20 cellular contexts compared by ENCODE assay signal in the genomic region with DNA sequence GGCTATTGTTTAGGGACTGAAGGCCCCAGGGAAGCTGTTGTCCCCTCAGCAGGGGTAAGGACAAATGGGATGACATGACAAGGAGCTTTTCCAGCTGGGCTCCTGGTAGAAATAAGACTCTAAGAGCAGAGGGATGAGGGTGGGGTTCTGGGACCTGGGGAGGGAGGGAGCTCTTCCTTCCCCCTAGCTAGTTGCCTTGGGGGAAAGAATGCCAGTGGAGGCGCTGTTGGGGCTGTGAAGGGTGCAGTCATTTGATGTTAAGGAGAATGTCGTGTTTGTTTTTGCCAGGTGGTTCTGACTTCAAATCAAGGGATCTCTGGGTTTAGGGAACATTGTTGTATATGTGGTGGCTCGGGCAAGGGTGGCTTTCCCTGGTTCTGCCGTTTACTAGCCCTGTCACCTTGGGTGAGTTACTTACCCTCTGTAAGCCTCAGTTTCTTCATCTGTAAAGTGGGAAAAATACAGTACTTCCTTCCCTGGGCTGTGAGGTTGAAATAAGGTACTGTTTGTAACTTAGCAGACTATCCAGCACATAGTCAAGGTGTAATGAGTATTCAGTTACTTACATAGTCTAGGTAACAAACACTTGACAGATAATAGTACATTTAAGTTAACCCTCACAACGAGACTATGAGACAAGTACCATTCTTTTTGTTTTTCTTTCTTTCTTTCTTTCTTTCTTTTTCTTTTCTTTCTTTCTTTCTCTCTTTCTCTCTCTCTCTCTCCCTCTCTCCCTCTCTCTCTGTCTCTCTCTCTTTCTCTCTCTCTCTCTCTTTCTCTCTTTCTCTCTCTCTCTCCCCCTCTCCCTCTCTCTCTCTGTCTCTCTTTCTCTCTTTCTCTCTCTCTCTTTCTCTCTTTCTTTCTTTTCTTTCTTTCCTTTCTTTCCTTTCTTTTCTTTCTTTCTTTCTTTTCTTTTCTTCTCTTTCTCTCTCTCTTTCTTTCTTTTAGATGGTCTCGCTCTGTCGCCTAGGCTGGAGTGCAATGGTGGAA. TPM values are rescaled to one million over a fixed set of nuclear protein-coding genes. Genes with fewer than 3 reads are reported as not detected.
DNase-seq lines count a peak whose midpoint lies in the region; ATAC-seq, FAIRE-seq and TF ChIP-seq lines count a peak whose summit lies in the region.
"Had no signal": no experiment of that assay in that cellular context is flagged by ENCODE, and none has a peak within 500 bp of the region (broad histone marks: within the 10 kb centered on the region; RNA-seq: fewer than 3 reads in every experiment).

No MANE protein-coding gene starts in this region.

- intact Hi-C loops in Calu3 (cut with micrococcal nuclease; ENCODE audit: unreplicated experiment), result no loop called here
- intact Hi-C loops in K562 (cut with micrococcal nuclease), result no loop called here
- intact Hi-C loops in left lung (cut with DNase I), result no loop called here

- no peaks in the 10 kb centered on the region; the same call in 1 of the 2 replicates for H3K9me3 ChIP-seq in HEK293 (ENCODE audit: control insufficient read depth, insufficient read depth, low read depth, low read length)
- no peaks in the 10 kb centered on the region for H3K9me3 ChIP-seq in K562 (replicated peaks; ENCODE audit: control insufficient read depth, insufficient read depth, low read depth, low read length)
- no peaks in the 10 kb centered on the region for H3K9me3 ChIP-seq in left lung
- no peaks in the 10 kb centered on the region for H3K9me3 ChIP-seq in trophoblast cell (ENCODE audit: insufficient read depth, low read depth, low read length)
- H3K9me3 ChIP-seq: BLaER1 had no signal

- H2BK12ac ChIP-seq in trophoblast cell (ENCODE audit: low read length), result no peak overlapping the region

- H3K27ac Mint-ChIP-seq in Calu3 (ENCODE audit: unreplicated experiment), result peak overlapping the region; percentile 1
- H3K27ac Mint-ChIP-seq in naive thymus-derived CD8-positive, alpha-beta T cell, result peak overlapping the region in 1 of 10 donors; percentile 24
- H3K27ac Mint-ChIP-seq: activated CD4-positive, alpha-beta T cell treated with anti-CD3 and anti-CD28 coated beads for 36 hours; activated naive CD8-positive, alpha-beta T cell treated with anti-CD3 and anti-CD28 coated beads, Interleukin-2, amount 50 U/mL, for 24 hours had no signal

- no peaks in the 10 kb centered on the region for H3K4me1 ChIP-seq in HEK293 (ENCODE audit: control insufficient read depth, insufficient read depth, low read length)
- H3K4me1 ChIP-seq in K562 (replicated peaks in 1 of 2; ENCODE audit: control insufficient read depth in 2 of 2, insufficient read depth in 2 of 2, low read length in 2 of 2), result no peaks in the 10 kb centered on the region
- H3K4me1 ChIP-seq in left lung, result no peaks in the 10 kb centered on the region
- H3K4me1 ChIP-seq in trophoblast cell (ENCODE audit: control insufficient read depth in 1 of 2, insufficient read depth in 2 of 2, low read length in 2 of 2), result peaks cover 2 to 10% of the 10 kb centered on the region in 2 experiments
- H3K4me1 ChIP-seq: BLaER1 had no signal

- no peak overlapping the region for H3K18ac ChIP-seq in trophoblast cell (ENCODE audit: low read length)

- TF ChIP-seq EP300 in K562 (IDR thresholded peaks at IDR 0.05; ENCODE audit: low read length), result no peak

- H2BK120ac ChIP-seq in trophoblast cell (ENCODE audit: insufficient read depth, low read length, poor library complexity), result no peak overlapping the region

- H3K36me3 ChIP-seq in HEK293 (ENCODE audit: control insufficient read depth in 2 of 2, insufficient read depth in 1 of 2, low read length in 2 of 2) (no peaks in the 10 kb centered on the region), K562 (ENCODE audit: control insufficient read depth, insufficient read depth, low read length) (no peaks in the 10 kb centered on the region), left lung (no peaks in the 10 kb centered on the region), trophoblast cell (ENCODE audit: control insufficient read depth in 1 of 2, insufficient read depth in 2 of 2, low read length in 2 of 2) (no peaks in the 10 kb centered on the region)
- H3K36me3 ChIP-seq: BLaER1 had no signal

- no peak overlapping the region for H2BK5ac ChIP-seq in trophoblast cell (ENCODE audit: low read depth, low read length, poor library complexity)

- 0 out of 2 replicates have a peak, but pooled peaks cover 4% of the 10 kb centered on the region for H4K20me1 ChIP-seq in K562 (replicated peaks; ENCODE audit: control insufficient read depth, insufficient read depth, low read length)
- H4K20me1 ChIP-seq: BLaER1 had no signal

- H3K27me3 ChIP-seq in K562 (ENCODE audit: control insufficient read depth in 2 of 2, insufficient read depth in 2 of 2, low read length in 2 of 2), result peaks cover 2 to 6% of the 10 kb centered on the region in 2 experiments; a peak in 3 of 5 replicates
- H3K27me3 ChIP-seq in left lung, result no peaks in the 10 kb centered on the region
- H3K27me3 ChIP-seq in trophoblast cell (ENCODE audit: insufficient read depth, low read length), result no peaks in the 10 kb centered on the region
- H3K27me3 ChIP-seq: BLaER1, hepatocyte had no signal

- no peaks in the 10 kb centered on the region for H3K79me1 ChIP-seq in trophoblast cell (ENCODE audit: low read length)

- no peaks in the 10 kb centered on the region for H3K9me3 Mint-ChIP-seq in Calu3 (ENCODE audit: low read depth, unreplicated experiment)
- peaks cover 0 to 7% (median 0%) of the 10 kb centered on the region in 9 donors for H3K9me3 Mint-ChIP-seq in naive thymus-derived CD8-positive, alpha-beta T cell
- H3K9me3 Mint-ChIP-seq: activated naive CD8-positive, alpha-beta T cell treated with anti-CD3 and anti-CD28 coated beads, Interleukin-2, amount 50 U/mL, for 24 hours; central memory CD8-positive, alpha-beta T cell; neural crest cell had no signal

- no peak for DNase-seq in Calu3
- peak in 2 of 4 experiments; percentile 8 to 28 for DNase-seq in K562 (ENCODE audit: extremely low read depth in 1 of 4, low spot score in 3 of 4)
- DNase-seq in left lung, result no peak
- DNase-seq in Kasumi-1 (lab: John Stamatoyannopoulos, UW), result no peak
- DNase-seq in SHP77 treated with DMSO at 0.1 percent for 48 hours (lab: John Stamatoyannopoulos, UW), result no peak
- DNase-seq in naive thymus-derived CD8-positive, alpha-beta T cell, result no peak
- no peak for DNase-seq in trophoblast cell
- DNase-seq: activated CD4-positive, alpha-beta T cell treated with anti-CD3 and anti-CD28 coated beads for 36 hours; activated naive CD8-positive, alpha-beta T cell treated with anti-CD3 and anti-CD28 coated beads, Interleukin-2, amount 50 U/mL, for 24 hours; DMS53; effector CD8-positive, alpha-beta T cell; KBM-7; NCI-H2081 treated with DMSO at 0.1 percent for 48 hours; NCI-H524 treated with DMSO at 0.1 percent for 48 hours had no signal

- no peak overlapping the region for H4K91ac ChIP-seq in trophoblast cell (ENCODE audit: low read depth, low read length)

- no peak overlapping the region for H3K9ac ChIP-seq in K562 (ENCODE audit: insufficient read depth in 1 of 2, low read depth in 2 of 2, low read length in 2 of 2)
- H3K9ac ChIP-seq in trophoblast cell (ENCODE audit: low read length), result no peak overlapping the region
- H3K9ac ChIP-seq: BLaER1 had no signal

- no peak overlapping the region for H3K4me3 Mint-ChIP-seq in Calu3 (ENCODE audit: low read depth, unreplicated experiment)
- H3K4me3 Mint-ChIP-seq in naive thymus-derived CD8-positive, alpha-beta T cell, result no peak overlapping the region
- H3K4me3 Mint-ChIP-seq: activated CD4-positive, alpha-beta T cell treated with anti-CD3 and anti-CD28 coated beads for 36 hours; activated naive CD8-positive, alpha-beta T cell treated with anti-CD3 and anti-CD28 coated beads, Interleukin-2, amount 50 U/mL, for 24 hours; central memory CD8-positive, alpha-beta T cell; neural crest cell had no signal

- H3K4me2 ChIP-seq in K562 (ENCODE audit: insufficient read depth, low read length) (no peak overlapping the region), trophoblast cell (ENCODE audit: low read length) (no peak overlapping the region)
- H3K4me2 ChIP-seq: BLaER1, hepatocyte had no signal

- H3K4me3 ChIP-seq in HEK293 (ENCODE audit: low read depth, low read length), result no peak overlapping the region
- H3K4me3 ChIP-seq in K562, result no peak overlapping the region
- H3K4me3 ChIP-seq in left lung, result no peak overlapping the region
- no peak overlapping the region for H3K4me3 ChIP-seq in trophoblast cell (ENCODE audit: low read depth, low read length)
- H3K4me3 ChIP-seq: BLaER1, hepatocyte had no signal

- BruUV-seq in Calu3 (replicated peaks; lab: Mats Ljungman, UMichigan) (no TSS peak), K562 (replicated peaks; lab: Mats Ljungman, UMichigan) (no TSS peak)

- H3K27ac ChIP-seq in HEK293 (ENCODE audit: extremely low read depth, low read depth, low read length), result no peak overlapping the region
- H3K27ac ChIP-seq in K562 (ENCODE audit: extremely low read depth, low read depth, low read length), result no peak overlapping the region
- no peak overlapping the region for H3K27ac ChIP-seq in left lung
- no peak overlapping the region for H3K27ac ChIP-seq in trophoblast cell (ENCODE audit: low read depth, low read length)
- H3K27ac ChIP-seq: BLaER1, hepatocyte had no signal

- no peak for TF ChIP-seq CTCF in Calu3 (IDR thresholded peaks at IDR 0.05; ENCODE audit: unreplicated experiment)
- no peak for TF ChIP-seq CTCF in HEK293 (tag by site-specific recombination; IDR thresholded peaks at IDR 0.05)
- TF ChIP-seq CTCF in K562 (IDR thresholded peaks at IDR 0.05 in 2 of 3, conservative IDR thresholded peaks at IDR 0.05 in 1 of 3; ENCODE audit: insufficient read depth in 2 of 3, low read depth in 1 of 3, low read length in 3 of 3), result peak in 2 of 3 experiments; percentile 14 to 39; a peak in 2 of 6 replicates
- TF ChIP-seq CTCF in left lung (IDR thresholded peaks at IDR 0.05), result no peak

- peaks cover 21% of the 10 kb centered on the region for H3K36me3 Mint-ChIP-seq in Calu3 (ENCODE audit: insufficient read depth, unreplicated experiment)
- H3K36me3 Mint-ChIP-seq in naive thymus-derived CD8-positive, alpha-beta T cell, result no peaks in the 10 kb centered on the region

- no peak overlapping the region for H4K8ac ChIP-seq in trophoblast cell (ENCODE audit: low read depth, low read length)

- H3K27me3 Mint-ChIP-seq in Calu3 (ENCODE audit: unreplicated experiment), result no peaks in the 10 kb centered on the region
- peaks cover 6 to 33% (median 15%) of the 10 kb centered on the region in 5 donors for H3K27me3 Mint-ChIP-seq in naive thymus-derived CD8-positive, alpha-beta T cell

- in situ Hi-C loops in K562 (cut with MboI), result no loop called here

- no peak overlapping the region for H3K23ac ChIP-seq in trophoblast cell (ENCODE audit: low read length)

- no peak overlapping the region for H2AK5ac ChIP-seq in trophoblast cell (ENCODE audit: low read length)

- H4K12ac ChIP-seq in trophoblast cell (ENCODE audit: low read depth, low read length), result no peak overlapping the region

- no peak for FAIRE-seq in K562 (lab: Jason Lieb, UNC)

- H3K79me2 ChIP-seq in K562 (ENCODE audit: control insufficient read depth, insufficient read depth, low read length) (no peaks in the 10 kb centered on the region), trophoblast cell (ENCODE audit: control insufficient read depth, insufficient read depth, low read length, poor library complexity) (no peaks in the 10 kb centered on the region)

- CTCF ChIA-PET in Calu3 (lab: Charles Lee), result interaction anchor here (0.5 to 1.5 kb wide), 5 partner anchors 8 to 1462 kb away, joined by 3 to 6 read pairs (median 3); no protein-coding TSS in a partner anchor
- CTCF ChIA-PET in HEK293 (lab: Yijun Ruan, JAX), result interaction anchor here (0.7 to 0.9 kb wide), 3 partner anchors 9 to 603 kb away, joined by 3 to 4 read pairs (median 3); no protein-coding TSS in a partner anchor
- CTCF ChIA-PET in K562 (lab: Yijun Ruan, JAX; ENCODE audit: low intra/inter-chr PET ratio), result no interaction called here

- POLR2A ChIA-PET in HEK293 (lab: Yijun Ruan, JAX) (no interaction called here), K562 (lab: Yijun Ruan, JAX) (interaction anchor here (0.6 kb wide), 1 partner anchor 31 kb away, joined by 3 read pairs; no protein-coding TSS in a partner anchor)
- POLR2A ChIA-PET in naive thymus-derived CD8-positive, alpha-beta T cell (lab: Charles Lee), result no interaction called here

- TF ChIP-seq RAD21 in K562 (CRISPR knock-in tag; conservative IDR thresholded peaks at IDR 0.05 in 1 of 2, IDR thresholded peaks at IDR 0.05 in 1 of 2), result no peak

- no peak overlapping the region for H3K4ac ChIP-seq in trophoblast cell (ENCODE audit: low read depth, low read length)

- no peaks in the 10 kb centered on the region for H3K9me1 ChIP-seq in K562 (ENCODE audit: control insufficient read depth, insufficient read depth, low read length)

- H3K4me1 Mint-ChIP-seq in Calu3 (ENCODE audit: low read depth, unreplicated experiment), result peaks cover 70% of the 10 kb centered on the region
- peaks cover 0 to 1% (median 0%) of the 10 kb centered on the region in 4 donors for H3K4me1 Mint-ChIP-seq in naive thymus-derived CD8-positive, alpha-beta T cell
- H3K4me1 Mint-ChIP-seq: activated CD4-positive, alpha-beta T cell treated with anti-CD3 and anti-CD28 coated beads for 36 hours; activated naive CD8-positive, alpha-beta T cell treated with anti-CD3 and anti-CD28 coated beads, Interleukin-2, amount 50 U/mL, for 24 hours; central memory CD8-positive, alpha-beta T cell had no signal

- ATAC-seq in K562 (peak; percentile 71), left lung (peak; percentile 21)
- no peak for ATAC-seq in naive thymus-derived CD8-positive, alpha-beta T cell
- ATAC-seq: activated CD4-positive, alpha-beta T cell treated with anti-CD3 and anti-CD28 coated beads for 36 hours; activated naive CD8-positive, alpha-beta T cell treated with anti-CD3 and anti-CD28 coated beads, Interleukin-2, amount 50 U/mL, for 24 hours; Panc1 had no signal

- 0% methylated on average over 6 of the region's 7 CpGs for WGBS in K562 (ENCODE audit: insufficient coverage, low coverage, missing lambda C conversion rate)
- no CpG with 5 or more reads among the region's 7 CpGs for WGBS in trophoblast cell (ENCODE audit: extremely low coverage, insufficient coverage, insufficient read length)

- no peak for TF ChIP-seq POLR2A in K562 (conservative IDR thresholded peaks at IDR 0.05)

- H2AFZ ChIP-seq in K562 (ENCODE audit: low read depth, low read length) (no peak overlapping the region), trophoblast cell (ENCODE audit: insufficient read depth, low read length, poor library complexity) (no peak overlapping the region)
- H2AFZ ChIP-seq: hepatocyte had no signal

- no peak overlapping the region for H3K14ac ChIP-seq in trophoblast cell (ENCODE audit: low read length)

RNA-seq across cellular contexts. Expression of a gene that starts 48.0 kb away (rescaled TPM):
- total RNA-seq in Calu3 (2022), result 190 TPM in 2 replicates
- total RNA-seq in K562 (2011; cell fraction: chromatin; rRNA removed; ENCODE audit: low replicate concordance), result 0.53 TPM in 1 of 2 replicates, not detected in the other
- total RNA-seq in K562 (2011; cell fraction: nucleolus; rRNA removed), result 0.13 and 1.0 TPM in 2 replicates
- total RNA-seq in K562 (2011; cell fraction: nucleoplasm; rRNA removed), result 0.22 TPM in 1 of 2 replicates, not detected in the other
- under 0.01 TPM in 1 of 2 replicates, not detected in the other for total RNA-seq in K562 (2014; rRNA removed)
- total RNA-seq in K562 (2014; rRNA removed; fragmentation: Illumina TruSeq; extraction: Trizol), result not detected in 2 replicates
- total RNA-seq in K562 (2015; rRNA removed; fragmentation: Illumina TruSeq; extraction: Trizol), result not detected in 2 replicates
- 0.42 and 0.60 TPM in 2 replicates for total RNA-seq in K562 (2021)
- polyA plus RNA-seq in K562 (2011; rRNA removed), result 0.09 and 0.54 TPM in 2 replicates
- 0.01 TPM in 1 of 2 replicates, not detected in the other for polyA plus RNA-seq in K562 (2011; cell fraction: cytosol; rRNA removed)
- polyA plus RNA-seq in K562 (2011; cell fraction: nucleus; rRNA removed), result 0.20 TPM in 1 of 2 replicates, not detected in the other
- not detected in 2 replicates for polyA plus RNA-seq in K562 (2012)
- polyA plus RNA-seq in K562 (2014; fragmentation: Illumina TruSeq; extraction: Trizol), result not detected in 2 replicates
- not detected for polyA plus RNA-seq in K562 (2014; fragmentation: Nextera tagmentation; extraction: Ambion mirVana)
- polyA plus RNA-seq in K562 (2014; rRNA removed), result not detected in 2 replicates
- polyA minus RNA-seq in K562 (2011; rRNA and poly(A)+ RNA removed), result 0.35 TPM in 1 of 2 replicates, not detected in the other
- 0.36 TPM in 1 of 2 replicates, not detected in the other for polyA minus RNA-seq in K562 (2011; cell fraction: cytosol; rRNA and poly(A)+ RNA removed)
- polyA minus RNA-seq in K562 (2011; cell fraction: nucleus; rRNA and poly(A)+ RNA removed), result under 0.01 and 0.13 TPM in 2 replicates
- total RNA-seq in left lung, result 10 to 100 TPM; 59.6 to 81.9 TPM
- under 1 TPM in 1 of 2 experiments, not detected in 1; 0.62 TPM for total RNA-seq in naive thymus-derived CD8-positive, alpha-beta T cell
- under 1 TPM in 1 of 3 donors, not detected in 2; 0.15 TPM for polyA plus RNA-seq in naive thymus-derived CD8-positive, alpha-beta T cell
- 48.1 and 48.6 TPM in 2 replicates for polyA plus RNA-seq in trophoblast cell (2013)

Comparison
In these comparisons a context has a peak if more than half of its experiments do, and no peak if none do; other contexts are left out.
1. CTCF ChIP-seq: peak in K562 (2 of 3); none in Calu3 (single experiment), HEK293 (single experiment) and left lung (0 of 2).
2. ATAC-seq: peak in K562 (single experiment) and left lung (single experiment); none in naive thymus-derived CD8-positive, alpha-beta T cell (0 of 2).
3. RNA of a gene that starts 48.0 kb away (total RNA-seq): 190 TPM in Calu3 and 59.6 to 81.9 TPM in left lung; 0.62 TPM in naive thymus-derived CD8-positive, alpha-beta T cell and under 0.01 to 1.0 TPM in K562; every median in the first group is over 10 times any median in the second.